In the genomic region with DNA sequence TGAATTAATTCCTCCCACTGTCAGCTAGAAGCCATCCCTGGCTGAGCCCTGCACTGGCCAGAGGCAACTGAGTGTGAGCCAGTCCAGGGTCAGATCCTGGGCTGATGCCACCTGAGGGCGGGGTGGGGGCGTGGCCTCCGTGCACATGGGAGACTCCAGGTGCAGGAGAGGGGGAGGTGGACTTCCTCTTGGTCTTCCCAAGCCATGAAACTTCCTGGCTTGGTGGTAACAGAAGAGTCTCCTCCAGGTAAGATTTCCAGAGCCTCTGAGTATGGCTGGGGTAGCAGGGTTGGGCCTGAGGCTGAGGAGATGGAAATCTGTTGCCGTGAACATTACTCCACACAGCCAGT, we compare ENCODE assay signal across 1 cellular context.
TF ChIP-seq lines count a peak whose summit lies in the region.

No MANE protein-coding gene starts in this region.

TF ChIP-seq in HepG2, 621 proteins besides CTCF, POLR2A, EP300 and RAD21 (continued from another document and continues in another):
- TF ChIP-seq, protein P1, sequence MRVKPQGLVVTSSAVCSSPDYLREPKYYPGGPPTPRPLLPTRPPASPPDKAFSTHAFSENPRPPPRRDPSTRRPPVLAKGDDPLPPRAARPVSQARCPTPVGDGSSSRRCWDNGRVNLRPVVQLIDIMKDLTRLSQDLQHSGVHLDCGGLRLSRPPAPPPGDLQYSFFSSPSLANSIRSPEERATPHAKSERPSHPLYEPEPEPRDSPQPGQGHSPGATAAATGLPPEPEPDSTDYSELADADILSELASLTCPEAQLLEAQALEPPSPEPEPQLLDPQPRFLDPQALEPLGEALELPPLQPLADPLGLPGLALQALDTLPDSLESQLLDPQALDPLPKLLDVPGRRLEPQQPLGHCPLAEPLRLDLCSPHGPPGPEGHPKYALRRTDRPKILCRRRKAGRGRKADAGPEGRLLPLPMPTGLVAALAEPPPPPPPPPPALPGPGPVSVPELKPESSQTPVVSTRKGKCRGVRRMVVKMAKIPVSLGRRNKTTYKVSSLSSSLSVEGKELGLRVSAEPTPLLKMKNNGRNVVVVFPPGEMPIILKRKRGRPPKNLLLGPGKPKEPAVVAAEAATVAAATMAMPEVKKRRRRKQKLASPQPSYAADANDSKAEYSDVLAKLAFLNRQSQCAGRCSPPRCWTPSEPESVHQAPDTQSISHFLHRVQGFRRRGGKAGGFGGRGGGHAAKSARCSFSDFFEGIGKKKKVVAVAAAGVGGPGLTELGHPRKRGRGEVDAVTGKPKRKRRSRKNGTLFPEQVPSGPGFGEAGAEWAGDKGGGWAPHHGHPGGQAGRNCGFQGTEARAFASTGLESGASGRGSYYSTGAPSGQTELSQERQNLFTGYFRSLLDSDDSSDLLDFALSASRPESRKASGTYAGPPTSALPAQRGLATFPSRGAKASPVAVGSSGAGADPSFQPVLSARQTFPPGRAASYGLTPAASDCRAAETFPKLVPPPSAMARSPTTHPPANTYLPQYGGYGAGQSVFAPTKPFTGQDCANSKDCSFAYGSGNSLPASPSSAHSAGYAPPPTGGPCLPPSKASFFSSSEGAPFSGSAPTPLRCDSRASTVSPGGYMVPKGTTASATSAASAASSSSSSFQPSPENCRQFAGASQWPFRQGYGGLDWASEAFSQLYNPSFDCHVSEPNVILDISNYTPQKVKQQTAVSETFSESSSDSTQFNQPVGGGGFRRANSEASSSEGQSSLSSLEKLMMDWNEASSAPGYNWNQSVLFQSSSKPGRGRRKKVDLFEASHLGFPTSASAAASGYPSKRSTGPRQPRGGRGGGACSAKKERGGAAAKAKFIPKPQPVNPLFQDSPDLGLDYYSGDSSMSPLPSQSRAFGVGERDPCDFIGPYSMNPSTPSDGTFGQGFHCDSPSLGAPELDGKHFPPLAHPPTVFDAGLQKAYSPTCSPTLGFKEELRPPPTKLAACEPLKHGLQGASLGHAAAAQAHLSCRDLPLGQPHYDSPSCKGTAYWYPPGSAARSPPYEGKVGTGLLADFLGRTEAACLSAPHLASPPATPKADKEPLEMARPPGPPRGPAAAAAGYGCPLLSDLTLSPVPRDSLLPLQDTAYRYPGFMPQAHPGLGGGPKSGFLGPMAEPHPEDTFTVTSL (CRISPR knock-in tag; IDR thresholded peaks at IDR 0.05; ENCODE audit: borderline replicate concordance): no peak
- TF ChIP-seq, protein P2, sequence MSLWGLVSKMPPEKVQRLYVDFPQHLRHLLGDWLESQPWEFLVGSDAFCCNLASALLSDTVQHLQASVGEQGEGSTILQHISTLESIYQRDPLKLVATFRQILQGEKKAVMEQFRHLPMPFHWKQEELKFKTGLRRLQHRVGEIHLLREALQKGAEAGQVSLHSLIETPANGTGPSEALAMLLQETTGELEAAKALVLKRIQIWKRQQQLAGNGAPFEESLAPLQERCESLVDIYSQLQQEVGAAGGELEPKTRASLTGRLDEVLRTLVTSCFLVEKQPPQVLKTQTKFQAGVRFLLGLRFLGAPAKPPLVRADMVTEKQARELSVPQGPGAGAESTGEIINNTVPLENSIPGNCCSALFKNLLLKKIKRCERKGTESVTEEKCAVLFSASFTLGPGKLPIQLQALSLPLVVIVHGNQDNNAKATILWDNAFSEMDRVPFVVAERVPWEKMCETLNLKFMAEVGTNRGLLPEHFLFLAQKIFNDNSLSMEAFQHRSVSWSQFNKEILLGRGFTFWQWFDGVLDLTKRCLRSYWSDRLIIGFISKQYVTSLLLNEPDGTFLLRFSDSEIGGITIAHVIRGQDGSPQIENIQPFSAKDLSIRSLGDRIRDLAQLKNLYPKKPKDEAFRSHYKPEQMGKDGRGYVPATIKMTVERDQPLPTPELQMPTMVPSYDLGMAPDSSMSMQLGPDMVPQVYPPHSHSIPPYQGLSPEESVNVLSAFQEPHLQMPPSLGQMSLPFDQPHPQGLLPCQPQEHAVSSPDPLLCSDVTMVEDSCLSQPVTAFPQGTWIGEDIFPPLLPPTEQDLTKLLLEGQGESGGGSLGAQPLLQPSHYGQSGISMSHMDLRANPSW (CRISPR knock-in tag; IDR thresholded peaks at IDR 0.05; ENCODE audit: borderline replicate concordance): no peak
- no peak; the same call in 1 of the 2 replicates for TF ChIP-seq KAT7 (CRISPR knock-in tag; IDR thresholded peaks at IDR 0.05; ENCODE audit: borderline replicate concordance)
- TF ChIP-seq, protein P3, sequence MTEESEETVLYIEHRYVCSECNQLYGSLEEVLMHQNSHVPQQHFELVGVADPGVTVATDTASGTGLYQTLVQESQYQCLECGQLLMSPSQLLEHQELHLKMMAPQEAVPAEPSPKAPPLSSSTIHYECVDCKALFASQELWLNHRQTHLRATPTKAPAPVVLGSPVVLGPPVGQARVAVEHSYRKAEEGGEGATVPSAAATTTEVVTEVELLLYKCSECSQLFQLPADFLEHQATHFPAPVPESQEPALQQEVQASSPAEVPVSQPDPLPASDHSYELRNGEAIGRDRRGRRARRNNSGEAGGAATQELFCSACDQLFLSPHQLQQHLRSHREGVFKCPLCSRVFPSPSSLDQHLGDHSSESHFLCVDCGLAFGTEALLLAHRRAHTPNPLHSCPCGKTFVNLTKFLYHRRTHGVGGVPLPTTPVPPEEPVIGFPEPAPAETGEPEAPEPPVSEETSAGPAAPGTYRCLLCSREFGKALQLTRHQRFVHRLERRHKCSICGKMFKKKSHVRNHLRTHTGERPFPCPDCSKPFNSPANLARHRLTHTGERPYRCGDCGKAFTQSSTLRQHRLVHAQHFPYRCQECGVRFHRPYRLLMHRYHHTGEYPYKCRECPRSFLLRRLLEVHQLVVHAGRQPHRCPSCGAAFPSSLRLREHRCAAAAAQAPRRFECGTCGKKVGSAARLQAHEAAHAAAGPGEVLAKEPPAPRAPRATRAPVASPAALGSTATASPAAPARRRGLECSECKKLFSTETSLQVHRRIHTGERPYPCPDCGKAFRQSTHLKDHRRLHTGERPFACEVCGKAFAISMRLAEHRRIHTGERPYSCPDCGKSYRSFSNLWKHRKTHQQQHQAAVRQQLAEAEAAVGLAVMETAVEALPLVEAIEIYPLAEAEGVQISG (CRISPR knock-in tag; IDR thresholded peaks at IDR 0.05): no peak
- TF ChIP-seq, protein P4, sequence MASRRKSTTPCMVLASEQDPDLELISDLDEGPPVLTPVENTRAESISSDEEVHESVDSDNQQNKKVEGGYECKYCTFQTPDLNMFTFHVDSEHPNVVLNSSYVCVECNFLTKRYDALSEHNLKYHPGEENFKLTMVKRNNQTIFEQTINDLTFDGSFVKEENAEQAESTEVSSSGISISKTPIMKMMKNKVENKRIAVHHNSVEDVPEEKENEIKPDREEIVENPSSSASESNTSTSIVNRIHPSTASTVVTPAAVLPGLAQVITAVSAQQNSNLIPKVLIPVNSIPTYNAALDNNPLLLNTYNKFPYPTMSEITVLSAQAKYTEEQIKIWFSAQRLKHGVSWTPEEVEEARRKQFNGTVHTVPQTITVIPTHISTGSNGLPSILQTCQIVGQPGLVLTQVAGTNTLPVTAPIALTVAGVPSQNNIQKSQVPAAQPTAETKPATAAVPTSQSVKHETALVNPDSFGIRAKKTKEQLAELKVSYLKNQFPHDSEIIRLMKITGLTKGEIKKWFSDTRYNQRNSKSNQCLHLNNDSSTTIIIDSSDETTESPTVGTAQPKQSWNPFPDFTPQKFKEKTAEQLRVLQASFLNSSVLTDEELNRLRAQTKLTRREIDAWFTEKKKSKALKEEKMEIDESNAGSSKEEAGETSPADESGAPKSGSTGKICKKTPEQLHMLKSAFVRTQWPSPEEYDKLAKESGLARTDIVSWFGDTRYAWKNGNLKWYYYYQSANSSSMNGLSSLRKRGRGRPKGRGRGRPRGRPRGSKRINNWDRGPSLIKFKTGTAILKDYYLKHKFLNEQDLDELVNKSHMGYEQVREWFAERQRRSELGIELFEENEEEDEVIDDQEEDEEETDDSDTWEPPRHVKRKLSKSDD (CRISPR knock-in tag; IDR thresholded peaks at IDR 0.05; ENCODE audit: low read depth): no peak
- no peak for TF ChIP-seq HCFC1 (IDR thresholded peaks at IDR 0.05; ENCODE audit: low read depth, low read length)
- TF ChIP-seq, protein P5, sequence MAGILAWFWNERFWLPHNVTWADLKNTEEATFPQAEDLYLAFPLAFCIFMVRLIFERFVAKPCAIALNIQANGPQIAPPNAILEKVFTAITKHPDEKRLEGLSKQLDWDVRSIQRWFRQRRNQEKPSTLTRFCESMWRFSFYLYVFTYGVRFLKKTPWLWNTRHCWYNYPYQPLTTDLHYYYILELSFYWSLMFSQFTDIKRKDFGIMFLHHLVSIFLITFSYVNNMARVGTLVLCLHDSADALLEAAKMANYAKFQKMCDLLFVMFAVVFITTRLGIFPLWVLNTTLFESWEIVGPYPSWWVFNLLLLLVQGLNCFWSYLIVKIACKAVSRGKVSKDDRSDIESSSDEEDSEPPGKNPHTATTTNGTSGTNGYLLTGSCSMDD (CRISPR knock-in tag; IDR thresholded peaks at IDR 0.05): no peak
- TF ChIP-seq, protein P6, sequence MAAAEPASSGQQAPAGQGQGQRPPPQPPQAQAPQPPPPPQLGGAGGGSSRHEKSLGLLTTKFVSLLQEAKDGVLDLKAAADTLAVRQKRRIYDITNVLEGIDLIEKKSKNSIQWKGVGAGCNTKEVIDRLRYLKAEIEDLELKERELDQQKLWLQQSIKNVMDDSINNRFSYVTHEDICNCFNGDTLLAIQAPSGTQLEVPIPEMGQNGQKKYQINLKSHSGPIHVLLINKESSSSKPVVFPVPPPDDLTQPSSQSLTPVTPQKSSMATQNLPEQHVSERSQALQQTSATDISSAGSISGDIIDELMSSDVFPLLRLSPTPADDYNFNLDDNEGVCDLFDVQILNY (CRISPR knock-in tag; conservative IDR thresholded peaks at IDR 0.05): no peak
- TF ChIP-seq ZNF331 (CRISPR knock-in tag; IDR thresholded peaks at IDR 0.05): peak; percentile 48; the same call in 1 of the 2 replicates
- no peak for TF ChIP-seq ZC3H13 (CRISPR knock-in tag; IDR thresholded peaks at IDR 0.05)
- TF ChIP-seq, protein P7, sequence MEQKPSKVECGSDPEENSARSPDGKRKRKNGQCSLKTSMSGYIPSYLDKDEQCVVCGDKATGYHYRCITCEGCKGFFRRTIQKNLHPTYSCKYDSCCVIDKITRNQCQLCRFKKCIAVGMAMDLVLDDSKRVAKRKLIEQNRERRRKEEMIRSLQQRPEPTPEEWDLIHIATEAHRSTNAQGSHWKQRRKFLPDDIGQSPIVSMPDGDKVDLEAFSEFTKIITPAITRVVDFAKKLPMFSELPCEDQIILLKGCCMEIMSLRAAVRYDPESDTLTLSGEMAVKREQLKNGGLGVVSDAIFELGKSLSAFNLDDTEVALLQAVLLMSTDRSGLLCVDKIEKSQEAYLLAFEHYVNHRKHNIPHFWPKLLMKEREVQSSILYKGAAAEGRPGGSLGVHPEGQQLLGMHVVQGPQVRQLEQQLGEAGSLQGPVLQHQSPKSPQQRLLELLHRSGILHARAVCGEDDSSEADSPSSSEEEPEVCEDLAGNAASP (CRISPR knock-in tag; IDR thresholded peaks at IDR 0.05; ENCODE audit: borderline replicate concordance): no peak
- TF ChIP-seq SRSF9 (IDR thresholded peaks at IDR 0.05; ENCODE audit: borderline replicate concordance, insufficient read depth, low read depth, low read length, poor library complexity, severe bottlenecking): no peak
- TF ChIP-seq KLF9 (CRISPR knock-in tag; IDR thresholded peaks at IDR 0.05; ENCODE audit: low read depth): 0 out of 2 replicates have a peak, but pooled peaks have one; percentile 22
- TF ChIP-seq, protein P8, sequence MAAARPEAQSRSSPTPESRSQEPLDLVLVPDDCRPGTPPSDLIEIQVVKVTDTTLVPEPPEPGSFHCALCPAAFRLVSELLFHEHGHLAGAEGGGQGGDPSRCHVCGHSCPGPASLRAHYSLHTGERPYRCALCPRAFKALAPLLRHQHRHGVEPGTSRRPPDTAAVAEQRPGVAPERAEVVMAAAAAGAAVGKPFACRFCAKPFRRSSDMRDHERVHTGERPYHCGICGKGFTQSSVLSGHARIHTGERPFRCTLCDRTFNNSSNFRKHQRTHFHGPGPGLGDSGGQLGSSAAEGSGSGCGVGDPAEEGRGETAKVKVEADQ (CRISPR knock-in tag; IDR thresholded peaks at IDR 0.05; ENCODE audit: borderline replicate concordance): no peak
- no peak for TF ChIP-seq KDM3A (CRISPR knock-in tag; IDR thresholded peaks at IDR 0.05; ENCODE audit: low read depth)
- TF ChIP-seq ZNF17 (CRISPR knock-in tag; IDR thresholded peaks at IDR 0.05): 0 out of 2 replicates have a peak, but pooled peaks have one; percentile 40
- TF ChIP-seq, protein P9, sequence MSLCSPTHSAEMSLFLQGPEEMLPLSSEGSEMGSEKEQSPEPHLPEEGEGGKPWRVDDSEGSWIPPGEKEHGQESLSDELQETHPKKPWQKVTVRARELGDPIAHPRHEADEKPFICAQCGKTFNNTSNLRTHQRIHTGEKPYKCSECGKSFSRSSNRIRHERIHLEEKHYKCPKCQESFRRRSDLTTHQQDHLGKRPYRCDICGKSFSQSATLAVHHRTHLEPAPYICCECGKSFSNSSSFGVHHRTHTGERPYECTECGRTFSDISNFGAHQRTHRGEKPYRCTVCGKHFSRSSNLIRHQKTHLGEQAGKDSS (CRISPR knock-in tag; IDR thresholded peaks at IDR 0.05; ENCODE audit: borderline replicate concordance, low read depth): no peak
- TF ChIP-seq FOXA3 (CRISPR knock-in tag; IDR thresholded peaks at IDR 0.05): no peak
- no peak for TF ChIP-seq PAX8 (CRISPR knock-in tag; IDR thresholded peaks at IDR 0.05; ENCODE audit: borderline replicate concordance)
- no peak for TF ChIP-seq ATF7 (IDR thresholded peaks at IDR 0.05)
- TF ChIP-seq ATF7 (CRISPR knock-in tag; IDR thresholded peaks at IDR 0.05): no peak
- TF ChIP-seq SP4 (CRISPR knock-in tag; IDR thresholded peaks at IDR 0.05): no peak
- TF ChIP-seq, protein P10, sequence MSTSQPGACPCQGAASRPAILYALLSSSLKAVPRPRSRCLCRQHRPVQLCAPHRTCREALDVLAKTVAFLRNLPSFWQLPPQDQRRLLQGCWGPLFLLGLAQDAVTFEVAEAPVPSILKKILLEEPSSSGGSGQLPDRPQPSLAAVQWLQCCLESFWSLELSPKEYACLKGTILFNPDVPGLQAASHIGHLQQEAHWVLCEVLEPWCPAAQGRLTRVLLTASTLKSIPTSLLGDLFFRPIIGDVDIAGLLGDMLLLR (CRISPR knock-in tag; IDR thresholded peaks at IDR 0.05): no peak
- no peak; the same call in 1 of the 2 replicates for TF ChIP-seq KLF12 (CRISPR knock-in tag; IDR thresholded peaks at IDR 0.05; ENCODE audit: borderline replicate concordance)
- TF ChIP-seq, protein P11, sequence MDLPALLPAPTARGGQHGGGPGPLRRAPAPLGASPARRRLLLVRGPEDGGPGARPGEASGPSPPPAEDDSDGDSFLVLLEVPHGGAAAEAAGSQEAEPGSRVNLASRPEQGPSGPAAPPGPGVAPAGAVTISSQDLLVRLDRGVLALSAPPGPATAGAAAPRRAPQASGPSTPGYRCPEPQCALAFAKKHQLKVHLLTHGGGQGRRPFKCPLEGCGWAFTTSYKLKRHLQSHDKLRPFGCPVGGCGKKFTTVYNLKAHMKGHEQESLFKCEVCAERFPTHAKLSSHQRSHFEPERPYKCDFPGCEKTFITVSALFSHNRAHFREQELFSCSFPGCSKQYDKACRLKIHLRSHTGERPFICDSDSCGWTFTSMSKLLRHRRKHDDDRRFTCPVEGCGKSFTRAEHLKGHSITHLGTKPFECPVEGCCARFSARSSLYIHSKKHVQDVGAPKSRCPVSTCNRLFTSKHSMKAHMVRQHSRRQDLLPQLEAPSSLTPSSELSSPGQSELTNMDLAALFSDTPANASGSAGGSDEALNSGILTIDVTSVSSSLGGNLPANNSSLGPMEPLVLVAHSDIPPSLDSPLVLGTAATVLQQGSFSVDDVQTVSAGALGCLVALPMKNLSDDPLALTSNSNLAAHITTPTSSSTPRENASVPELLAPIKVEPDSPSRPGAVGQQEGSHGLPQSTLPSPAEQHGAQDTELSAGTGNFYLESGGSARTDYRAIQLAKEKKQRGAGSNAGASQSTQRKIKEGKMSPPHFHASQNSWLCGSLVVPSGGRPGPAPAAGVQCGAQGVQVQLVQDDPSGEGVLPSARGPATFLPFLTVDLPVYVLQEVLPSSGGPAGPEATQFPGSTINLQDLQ (CRISPR knock-in tag; IDR thresholded peaks at IDR 0.05): no peak
- no peak for TF ChIP-seq CBFB (CRISPR knock-in tag; IDR thresholded peaks at IDR 0.05)
